8 cellular contexts compared by ENCODE assay signal in genomic region chr7:27164381-27165088, GRCh38. TPM values are rescaled to one million over a fixed set of nuclear protein-coding genes. Genes with fewer than 3 reads are reported as not detected.
DNase-seq lines count a peak whose midpoint lies in the region; ATAC-seq and TF ChIP-seq lines count a peak whose summit lies in the region.

No MANE protein-coding gene starts in this region.

- TF ChIP-seq CTCF in activated B cell treated with CpG ODN at 0.5 μM for 24 hours (IDR thresholded peaks at IDR 0.05), result no peak

- POLR2A ChIA-PET in activated B cell treated with CpG ODN at 0.5 μM for 24 hours (lab: Charles Lee), result no interaction called here

- H3K27ac Mint-ChIP-seq in activated B cell treated with CpG ODN at 0.5 μM for 24 hours (peak overlapping the region; percentile 57), immature natural killer cell (peak overlapping the region in 2 of 6 donors; percentile 27 to 35)
- no peak overlapping the region for H3K27ac Mint-ChIP-seq in stimulated activated effector memory CD8-positive, alpha-beta T cell treated with anti-CD3 and anti-CD28 coated beads, Interleukin-12 subunit alpha, Interleukin-12 subunit beta, amount 100 ng/mL, for 72 hours

- no peaks in the 10 kb centered on the region for H3K9me3 Mint-ChIP-seq in activated B cell treated with CpG ODN at 0.5 μM for 24 hours
- H3K9me3 Mint-ChIP-seq in immature natural killer cell, result peaks cover 0 to 2% (median 0%) of the 10 kb centered on the region in 6 donors
- H3K9me3 Mint-ChIP-seq in stimulated activated effector memory CD8-positive, alpha-beta T cell treated with anti-CD3 and anti-CD28 coated beads, Interleukin-12 subunit alpha, Interleukin-12 subunit beta, amount 100 ng/mL, for 72 hours, result no peaks in the 10 kb centered on the region

- H3K4me1 Mint-ChIP-seq in activated B cell treated with CpG ODN at 0.5 μM for 24 hours (peaks cover 19% of the 10 kb centered on the region), immature natural killer cell (peaks cover 37 to 62% of the 10 kb centered on the region in 2 donors)
- H3K4me1 Mint-ChIP-seq in stimulated activated effector memory CD8-positive, alpha-beta T cell treated with anti-CD3 and anti-CD28 coated beads, Interleukin-12 subunit alpha, Interleukin-12 subunit beta, amount 100 ng/mL, for 72 hours, result peaks cover 35% of the 10 kb centered on the region

- CTCF ChIA-PET in activated B cell treated with CpG ODN at 0.5 μM for 24 hours (lab: Charles Lee), result no interaction called here

- H3K27me3 Mint-ChIP-seq in activated B cell treated with CpG ODN at 0.5 μM for 24 hours (peaks cover 61% of the 10 kb centered on the region), immature natural killer cell (ENCODE audit: low read depth in 3 of 3) (peaks cover 50 to 75% (median 64%) of the 10 kb centered on the region in 3 donors)

- DNase-seq in DMS 273 (lab: John Stamatoyannopoulos, UW; ENCODE audit: unreplicated experiment) (peak; percentile 72), DMS 273 treated with DMSO at 0.1 percent for 48 hours (lab: John Stamatoyannopoulos, UW) (no peak), activated B cell treated with CpG ODN at 0.5 μM for 24 hours (no peak), immature natural killer cell (no peak), NCI-H2171 treated with DMSO at 0.1 percent for 48 hours (lab: John Stamatoyannopoulos, UW) (no peak)
- DNase-seq in stimulated activated effector memory CD8-positive, alpha-beta T cell treated with anti-CD3 and anti-CD28 coated beads, Interleukin-12 subunit alpha, Interleukin-12 subunit beta, amount 100 ng/mL, for 72 hours (ENCODE audit: low spot score in 2 of 2), result no peak

- H3K4me3 Mint-ChIP-seq in activated B cell treated with CpG ODN at 0.5 μM for 24 hours, result no peak overlapping the region
- H3K4me3 Mint-ChIP-seq in immature natural killer cell, result peak overlapping the region; percentile 71 to 95 (median 80)
- peak overlapping the region; percentile 42 for H3K4me3 Mint-ChIP-seq in stimulated activated effector memory CD8-positive, alpha-beta T cell treated with anti-CD3 and anti-CD28 coated beads, Interleukin-12 subunit alpha, Interleukin-12 subunit beta, amount 100 ng/mL, for 72 hours

- ATAC-seq in activated B cell treated with CpG ODN at 0.5 μM for 24 hours (ENCODE audit: low read depth) (no peak), GM21515 (IDR thresholded peaks at IDR 0.05; ENCODE audit: unreplicated experiment) (no peak), GM21423 (IDR thresholded peaks at IDR 0.05; ENCODE audit: unreplicated experiment) (no peak)
- no peak for ATAC-seq in stimulated activated effector memory CD8-positive, alpha-beta T cell treated with anti-CD3 and anti-CD28 coated beads, Interleukin-12 subunit alpha, Interleukin-12 subunit beta, amount 100 ng/mL, for 72 hours

- H3K36me3 Mint-ChIP-seq in activated B cell treated with CpG ODN at 0.5 μM for 24 hours (ENCODE audit: low read depth), result no peaks in the 10 kb centered on the region
- peaks cover 0 to 5% (median 0%) of the 10 kb centered on the region in 3 donors for H3K36me3 Mint-ChIP-seq in immature natural killer cell
- H3K36me3 Mint-ChIP-seq in stimulated activated effector memory CD8-positive, alpha-beta T cell treated with anti-CD3 and anti-CD28 coated beads, Interleukin-12 subunit alpha, Interleukin-12 subunit beta, amount 100 ng/mL, for 72 hours, result peaks cover 6% of the 10 kb centered on the region

- intact Hi-C loops in activated B cell treated with CpG ODN at 0.5 μM for 24 hours (cut with micrococcal nuclease), result loop anchor here (1.0 to 5.0 kb wide), 7 partner anchors 7 to 1012 kb away; partner anchors contain the start of genes HOXA1, NFE2L3 and SNX10

RNA-seq across cellular contexts. Expression of gene HOXA9, which starts 0.8 kb away (rescaled TPM):
- total RNA-seq in activated B cell treated with CpG ODN at 0.5 μM for 24 hours, result not detected in 2 replicates
- polyA plus RNA-seq in immature natural killer cell, result 1 to 10 TPM; 1.6 to 3.1 (median 1.8) TPM

RNA-seq across cellular contexts. Expression of gene HOXA7, which starts 8.1 kb away (rescaled TPM):
- total RNA-seq in activated B cell treated with CpG ODN at 0.5 μM for 24 hours, result not detected in 2 replicates
- polyA plus RNA-seq in immature natural killer cell, result 1 to 10 TPM in 2 of 3 donors, not detected in 1; 1.0 to 4.2 TPM

RNA-seq across cellular contexts. Expression of gene HOXA10, which starts 9.6 kb away (rescaled TPM):
- 0.24 TPM in 1 of 2 replicates, not detected in the other for total RNA-seq in activated B cell treated with CpG ODN at 0.5 μM for 24 hours
- polyA plus RNA-seq in immature natural killer cell, result 10 to 100 TPM in 1 of 3 donors, 1 to 10 TPM in 2; 4.2 to 17.3 (median 6.2) TPM

RNA-seq across cellular contexts. Expression of gene HOXA3, which starts 12.2 kb away (rescaled TPM):
- total RNA-seq in activated B cell treated with CpG ODN at 0.5 μM for 24 hours, result not detected in 2 replicates
- under 1 TPM in 1 of 3 donors, not detected in 2; 0.13 TPM for polyA plus RNA-seq in immature natural killer cell

RNA-seq across cellular contexts. Expression of gene HOXA6, which starts 17.0 kb away (rescaled TPM):
- total RNA-seq in activated B cell treated with CpG ODN at 0.5 μM for 24 hours, result not detected in 2 replicates
- polyA plus RNA-seq in immature natural killer cell, result 1 to 10 TPM in 1 of 3 donors, under 1 TPM in 1, not detected in 1; 0.52 to 3.8 TPM
